Comparison of ENCODE assay signal across 12 cellular contexts in the genomic region with DNA sequence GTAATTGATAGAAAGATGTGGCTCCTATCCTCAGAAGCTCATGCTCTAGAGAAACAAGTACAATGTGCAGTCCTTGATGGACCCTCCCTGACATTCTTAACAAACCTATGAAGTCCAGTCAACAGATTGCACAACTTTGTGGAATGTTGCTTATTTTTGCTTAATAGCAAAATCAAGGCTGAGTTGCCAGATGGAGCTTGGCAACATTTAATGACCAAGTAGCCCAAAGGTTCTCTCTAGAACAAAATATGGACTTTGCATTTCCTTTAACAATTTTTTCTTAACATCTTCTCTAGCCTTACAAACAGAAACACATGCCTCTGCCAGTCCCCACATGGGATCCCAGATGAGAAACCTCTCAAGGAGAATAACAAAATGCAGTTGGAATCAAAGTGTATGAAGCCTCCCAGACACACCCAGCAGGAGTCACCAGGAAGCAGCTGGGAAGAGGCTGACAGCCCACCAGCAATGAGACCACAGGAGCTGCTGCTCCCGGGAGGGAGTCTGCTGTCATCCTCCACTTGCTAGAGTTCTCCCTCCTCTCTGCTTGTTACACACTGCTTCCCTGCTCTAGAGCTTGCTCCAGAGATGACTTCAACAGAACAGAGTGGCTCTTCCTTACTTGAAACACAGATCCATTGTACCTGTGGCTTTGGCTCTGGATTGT.
DNase-seq lines count a peak whose midpoint lies in the region; ATAC-seq and TF ChIP-seq lines count a peak whose summit lies in the region.
"Had no signal": no experiment of that assay in that cellular context is flagged by ENCODE, and none has a peak within 500 bp of the region (broad histone marks: within the 10 kb centered on the region; RNA-seq: fewer than 3 reads in every experiment).

No MANE protein-coding gene starts in this region.

- peak overlapping the region; percentile 54 for H3K27ac ChIP-seq in left ventricle myocardium inferior (replicated peaks)

- no peaks in the 10 kb centered on the region for H3K27me3 Mint-ChIP-seq in stimulated activated memory B cell treated with anti-CD40 and anti-IgM and Interleukin-4, amounts not matched to agents 10 μg/mL and 1 μg/mL and 100 μg/mL, for 72 hours
- H3K27me3 Mint-ChIP-seq: CD4-positive, alpha-beta T cell had no signal

- ATAC-seq in sciatic nerve = peak; percentile 86
- ATAC-seq in GM18861 (IDR thresholded peaks at IDR 0.05; ENCODE audit: unreplicated experiment) = no peak
- no peak for ATAC-seq in GM19455 (IDR thresholded peaks at IDR 0.05; ENCODE audit: unreplicated experiment)
- ATAC-seq in stimulated activated memory B cell treated with anti-CD40 and anti-IgM and Interleukin-4, amounts not matched to agents 10 μg/mL and 1 μg/mL and 100 μg/mL, for 72 hours = no peak

- no peak for TF ChIP-seq CTCF in left ventricle myocardium inferior (IDR thresholded peaks at IDR 0.05; ENCODE audit: borderline replicate concordance)

- H3K36me3 ChIP-seq in left ventricle myocardium inferior = no peaks in the 10 kb centered on the region

- peaks cover 5% of the 10 kb centered on the region for H3K9me3 Mint-ChIP-seq in stimulated activated memory B cell treated with anti-CD40 and anti-IgM and Interleukin-4, amounts not matched to agents 10 μg/mL and 1 μg/mL and 100 μg/mL, for 72 hours

- no peak overlapping the region for H3K4me3 Mint-ChIP-seq in stimulated activated memory B cell treated with anti-CD40 and anti-IgM and Interleukin-4, amounts not matched to agents 10 μg/mL and 1 μg/mL and 100 μg/mL, for 72 hours
- H3K4me3 Mint-ChIP-seq: CD4-positive, alpha-beta T cell had no signal

- intact Hi-C loops in left ventricle myocardium inferior (cut with micrococcal nuclease) (no loop called here), sciatic nerve (cut with DNase I) (no loop called here)

- H3K4me1 Mint-ChIP-seq in stimulated activated memory B cell treated with anti-CD40 and anti-IgM and Interleukin-4, amounts not matched to agents 10 μg/mL and 1 μg/mL and 100 μg/mL, for 72 hours = no peaks in the 10 kb centered on the region

- no peaks in the 10 kb centered on the region for H3K36me3 Mint-ChIP-seq in stimulated activated memory B cell treated with anti-CD40 and anti-IgM and Interleukin-4, amounts not matched to agents 10 μg/mL and 1 μg/mL and 100 μg/mL, for 72 hours

- no peaks in the 10 kb centered on the region for H3K9me3 ChIP-seq in left ventricle myocardium inferior (replicated peaks)

- H3K27ac Mint-ChIP-seq in stimulated activated memory B cell treated with anti-CD40 and anti-IgM and Interleukin-4, amounts not matched to agents 10 μg/mL and 1 μg/mL and 100 μg/mL, for 72 hours = no peak overlapping the region
- H3K27ac Mint-ChIP-seq: CD4-positive, alpha-beta T cell had no signal

- H3K27me3 ChIP-seq in left ventricle myocardium inferior (ENCODE audit: low read depth) = no peaks in the 10 kb centered on the region

- no peaks in the 10 kb centered on the region for H3K4me1 ChIP-seq in left ventricle myocardium inferior

- H3K4me3 ChIP-seq in left ventricle myocardium inferior = no peak overlapping the region

- DNase-seq in GM03348 (ENCODE audit: low spot score) (peak; percentile 57), amniotic epithelial cell (ENCODE audit: low read depth) (peak; percentile 93), left ventricle myocardium inferior (peak; percentile 45), sciatic nerve (ENCODE audit: low spot score) (no peak), DMS79 treated with DMSO at 0.1 percent for 48 hours (lab: John Stamatoyannopoulos, UW) (no peak)
- DNase-seq: amniotic stem cell; CD4-positive, alpha-beta T cell; NCI-H146; NCI-H526 had no signal

Comparison
In these comparisons a context has a peak if more than half of its experiments do, and no peak if none do; other contexts are left out.
1. DNase-seq: peak in GM03348 (single experiment), amniotic epithelial cell (single experiment) and left ventricle myocardium inferior (single experiment); none in sciatic nerve (single experiment) and DMS79 treated with DMSO at 0.1 percent for 48 hours (single experiment).